1 cellular context compared by ENCODE assay signal in genomic region chr4:1784789-1785591, GRCh38.
A peak's percentile ranks its signal among the peaks of the same experiment; 100 is the strongest.
TF ChIP-seq lines count a peak whose summit lies in the region.

No MANE protein-coding gene starts in this region.

TF ChIP-seq in HepG2, 621 proteins besides CTCF, POLR2A, EP300 and RAD21 (continued from another document and continues in another):
- no peak for TF ChIP-seq FUBP1 (CRISPR knock-in tag; IDR thresholded peaks at IDR 0.05; ENCODE audit: borderline replicate concordance)
- TF ChIP-seq ZNF660 (CRISPR knock-in tag; IDR thresholded peaks at IDR 0.05; ENCODE audit: borderline replicate concordance, low read depth), result no peak
- peak; percentile 46; the same call in 1 of the 2 replicates for TF ChIP-seq TAF1 (CRISPR knock-in tag; IDR thresholded peaks at IDR 0.05)
- TF ChIP-seq SMARCC2 (IDR thresholded peaks at IDR 0.05), result no peak
- TF ChIP-seq ZZZ3 (CRISPR knock-in tag; IDR thresholded peaks at IDR 0.05; ENCODE audit: borderline replicate concordance), result peak; percentile 84; the same call in 1 of the 2 replicates
- no peak for TF ChIP-seq ZNF768 (CRISPR knock-in tag; IDR thresholded peaks at IDR 0.05)
- TF ChIP-seq HOXA5 (CRISPR knock-in tag; IDR thresholded peaks at IDR 0.05), result no peak
- TF ChIP-seq AGO1 (IDR thresholded peaks at IDR 0.05; ENCODE audit: low read depth, low read length, poor library complexity, severe bottlenecking), result no peak
- 0 out of 2 replicates have a peak, but pooled peaks have one; percentile 64 for TF ChIP-seq IRF1 (CRISPR knock-in tag; IDR thresholded peaks at IDR 0.05; ENCODE audit: low read depth)
- no peak for TF ChIP-seq GRHL1 (CRISPR knock-in tag; conservative IDR thresholded peaks at IDR 0.05)
- no peak for TF ChIP-seq MATR3 (CRISPR knock-in tag; IDR thresholded peaks at IDR 0.05)
- TF ChIP-seq CHCHD3 (CRISPR knock-in tag; IDR thresholded peaks at IDR 0.05), result 0 out of 2 replicates have a peak, but pooled peaks have one; percentile 21
- 0 out of 2 replicates have a peak, but pooled peaks have one; percentile 16 for TF ChIP-seq SRY (CRISPR knock-in tag; IDR thresholded peaks at IDR 0.05)
- no peak for TF ChIP-seq ZNF549 (CRISPR knock-in tag; IDR thresholded peaks at IDR 0.05)
- no peak for TF ChIP-seq ZNF326 (CRISPR knock-in tag; IDR thresholded peaks at IDR 0.05; ENCODE audit: borderline replicate concordance)
- peak; percentile 78 for TF ChIP-seq ZNF430 (CRISPR knock-in tag; IDR thresholded peaks at IDR 0.05)
- peak; percentile 63; the same call in 1 of the 2 replicates for TF ChIP-seq ERF (CRISPR knock-in tag; IDR thresholded peaks at IDR 0.05)
- peak; percentile 54; the same call in 1 of the 2 replicates for TF ChIP-seq ZFP90 (CRISPR knock-in tag; IDR thresholded peaks at IDR 0.05; ENCODE audit: borderline replicate concordance)
- TF ChIP-seq EEA1 (CRISPR knock-in tag; IDR thresholded peaks at IDR 0.05; ENCODE audit: borderline replicate concordance), result no peak
- peak; percentile 79 for TF ChIP-seq ATF7-NPFF (CRISPR knock-in tag; IDR thresholded peaks at IDR 0.05; ENCODE audit: low read depth)
- TF ChIP-seq ZNF607 (CRISPR knock-in tag; IDR thresholded peaks at IDR 0.05; ENCODE audit: borderline replicate concordance), result no peak
- peak; percentile 45 for TF ChIP-seq SMAD1 (CRISPR knock-in tag; IDR thresholded peaks at IDR 0.05; ENCODE audit: borderline replicate concordance, low read depth)
- TF ChIP-seq ZMYM3 (CRISPR knock-in tag; IDR thresholded peaks at IDR 0.05), result peak; percentile 56
- no peak for TF ChIP-seq SNAPC2 (CRISPR knock-in tag; IDR thresholded peaks at IDR 0.05)
- TF ChIP-seq STAG1 (CRISPR knock-in tag; IDR thresholded peaks at IDR 0.05), result peak; percentile 31
- no peak for TF ChIP-seq CAMTA2 (CRISPR knock-in tag; IDR thresholded peaks at IDR 0.05; ENCODE audit: borderline replicate concordance)
- no peak for TF ChIP-seq ARID3A (IDR thresholded peaks at IDR 0.05; ENCODE audit: low read depth, low read length)
- TF ChIP-seq, protein P1, sequence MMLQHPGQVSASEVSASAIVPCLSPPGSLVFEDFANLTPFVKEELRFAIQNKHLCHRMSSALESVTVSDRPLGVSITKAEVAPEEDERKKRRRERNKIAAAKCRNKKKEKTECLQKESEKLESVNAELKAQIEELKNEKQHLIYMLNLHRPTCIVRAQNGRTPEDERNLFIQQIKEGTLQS (CRISPR knock-in tag; IDR thresholded peaks at IDR 0.05), result no peak
- TF ChIP-seq, protein P2, sequence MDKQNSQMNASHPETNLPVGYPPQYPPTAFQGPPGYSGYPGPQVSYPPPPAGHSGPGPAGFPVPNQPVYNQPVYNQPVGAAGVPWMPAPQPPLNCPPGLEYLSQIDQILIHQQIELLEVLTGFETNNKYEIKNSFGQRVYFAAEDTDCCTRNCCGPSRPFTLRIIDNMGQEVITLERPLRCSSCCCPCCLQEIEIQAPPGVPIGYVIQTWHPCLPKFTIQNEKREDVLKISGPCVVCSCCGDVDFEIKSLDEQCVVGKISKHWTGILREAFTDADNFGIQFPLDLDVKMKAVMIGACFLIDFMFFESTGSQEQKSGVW (CRISPR knock-in tag; IDR thresholded peaks at IDR 0.05; ENCODE audit: borderline replicate concordance), result no peak
- TF ChIP-seq TBX3 (IDR thresholded peaks at IDR 0.05; ENCODE audit: borderline replicate concordance), result no peak
- TF ChIP-seq FOXK1 (CRISPR knock-in tag; IDR thresholded peaks at IDR 0.05; ENCODE audit: borderline replicate concordance, low read depth), result no peak
- TF ChIP-seq NBN (conservative IDR thresholded peaks at IDR 0.05), result no peak
- TF ChIP-seq EHMT2 (IDR thresholded peaks at IDR 0.05; ENCODE audit: borderline replicate concordance, low read depth, low read length), result no peak
- no peak for TF ChIP-seq NR3C1 (CRISPR knock-in tag; IDR thresholded peaks at IDR 0.05)
- TF ChIP-seq ZNF460 (CRISPR knock-in tag; IDR thresholded peaks at IDR 0.05; ENCODE audit: borderline replicate concordance), result no peak
- TF ChIP-seq, protein P3, sequence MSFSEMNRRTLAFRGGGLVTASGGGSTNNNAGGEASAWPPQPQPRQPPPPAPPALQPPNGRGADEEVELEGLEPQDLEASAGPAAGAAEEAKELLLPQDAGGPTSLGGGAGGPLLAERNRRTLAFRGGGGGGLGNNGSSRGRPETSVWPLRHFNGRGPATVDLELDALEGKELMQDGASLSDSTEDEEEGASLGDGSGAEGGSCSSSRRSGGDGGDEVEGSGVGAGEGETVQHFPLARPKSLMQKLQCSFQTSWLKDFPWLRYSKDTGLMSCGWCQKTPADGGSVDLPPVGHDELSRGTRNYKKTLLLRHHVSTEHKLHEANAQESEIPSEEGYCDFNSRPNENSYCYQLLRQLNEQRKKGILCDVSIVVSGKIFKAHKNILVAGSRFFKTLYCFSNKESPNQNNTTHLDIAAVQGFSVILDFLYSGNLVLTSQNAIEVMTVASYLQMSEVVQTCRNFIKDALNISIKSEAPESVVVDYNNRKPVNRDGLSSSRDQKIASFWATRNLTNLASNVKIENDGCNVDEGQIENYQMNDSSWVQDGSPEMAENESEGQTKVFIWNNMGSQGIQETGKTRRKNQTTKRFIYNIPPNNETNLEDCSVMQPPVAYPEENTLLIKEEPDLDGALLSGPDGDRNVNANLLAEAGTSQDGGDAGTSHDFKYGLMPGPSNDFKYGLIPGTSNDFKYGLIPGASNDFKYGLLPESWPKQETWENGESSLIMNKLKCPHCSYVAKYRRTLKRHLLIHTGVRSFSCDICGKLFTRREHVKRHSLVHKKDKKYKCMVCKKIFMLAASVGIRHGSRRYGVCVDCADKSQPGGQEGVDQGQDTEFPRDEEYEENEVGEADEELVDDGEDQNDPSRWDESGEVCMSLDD (CRISPR knock-in tag; IDR thresholded peaks at IDR 0.05; ENCODE audit: borderline replicate concordance), result peak; percentile 56; the same call in 1 of the 2 replicates
- TF ChIP-seq, protein P4, sequence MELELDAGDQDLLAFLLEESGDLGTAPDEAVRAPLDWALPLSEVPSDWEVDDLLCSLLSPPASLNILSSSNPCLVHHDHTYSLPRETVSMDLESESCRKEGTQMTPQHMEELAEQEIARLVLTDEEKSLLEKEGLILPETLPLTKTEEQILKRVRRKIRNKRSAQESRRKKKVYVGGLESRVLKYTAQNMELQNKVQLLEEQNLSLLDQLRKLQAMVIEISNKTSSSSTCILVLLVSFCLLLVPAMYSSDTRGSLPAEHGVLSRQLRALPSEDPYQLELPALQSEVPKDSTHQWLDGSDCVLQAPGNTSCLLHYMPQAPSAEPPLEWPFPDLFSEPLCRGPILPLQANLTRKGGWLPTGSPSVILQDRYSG (CRISPR knock-in tag; IDR thresholded peaks at IDR 0.05), result no peak
- TF ChIP-seq CHD2 (IDR thresholded peaks at IDR 0.05; ENCODE audit: low read depth, low read length), result no peak
- peak; percentile 60; the same call in 1 of the 2 replicates for TF ChIP-seq IRX3 (CRISPR knock-in tag; IDR thresholded peaks at IDR 0.05; ENCODE audit: borderline replicate concordance, low read depth)
- TF ChIP-seq ZNF441 (CRISPR knock-in tag; IDR thresholded peaks at IDR 0.05; ENCODE audit: borderline replicate concordance), result peak; percentile 56; the same call in 1 of the 2 replicates
- TF ChIP-seq RXRA (CRISPR knock-in tag; IDR thresholded peaks at IDR 0.05), result peak; percentile 95
- no peak for TF ChIP-seq U2AF1 (optimal IDR thresholded peaks at IDR 0.05; ENCODE audit: low read depth, low read length)
- no peak; the same call in 1 of the 2 replicates for TF ChIP-seq MEIS2 (CRISPR knock-in tag; IDR thresholded peaks at IDR 0.05)
- 0 out of 2 replicates have a peak, but pooled peaks have one; percentile 66 for TF ChIP-seq MED13 (CRISPR knock-in tag; IDR thresholded peaks at IDR 0.05)
- no peak for TF ChIP-seq FOXA1 (IDR thresholded peaks at IDR 0.05)
- TF ChIP-seq FOXA1 (CRISPR knock-in tag; IDR thresholded peaks at IDR 0.05), result peak; percentile 66
- TF ChIP-seq HES4 (CRISPR knock-in tag; IDR thresholded peaks at IDR 0.05; ENCODE audit: borderline replicate concordance), result 0 out of 2 replicates have a peak, but pooled peaks have one; percentile 62
- TF ChIP-seq HNRNPLL (IDR thresholded peaks at IDR 0.05; ENCODE audit: low read depth, low read length, poor library complexity, severe bottlenecking), result peak; percentile 38
- TF ChIP-seq TFDP2 (CRISPR knock-in tag; IDR thresholded peaks at IDR 0.05), result peak; percentile 33; the same call in 1 of the 2 replicates
- TF ChIP-seq PHF8 (CRISPR knock-in tag; IDR thresholded peaks at IDR 0.05), result peak; percentile 65
- TF ChIP-seq U2AF2 (IDR thresholded peaks at IDR 0.05; ENCODE audit: low read depth, low read length), result no peak
- TF ChIP-seq SP4 (CRISPR knock-in tag; IDR thresholded peaks at IDR 0.05), result peak; percentile 74
- peak; percentile 45; the same call in 1 of the 2 replicates for TF ChIP-seq FOXP4 (CRISPR knock-in tag; IDR thresholded peaks at IDR 0.05)
